In the genomic region with DNA sequence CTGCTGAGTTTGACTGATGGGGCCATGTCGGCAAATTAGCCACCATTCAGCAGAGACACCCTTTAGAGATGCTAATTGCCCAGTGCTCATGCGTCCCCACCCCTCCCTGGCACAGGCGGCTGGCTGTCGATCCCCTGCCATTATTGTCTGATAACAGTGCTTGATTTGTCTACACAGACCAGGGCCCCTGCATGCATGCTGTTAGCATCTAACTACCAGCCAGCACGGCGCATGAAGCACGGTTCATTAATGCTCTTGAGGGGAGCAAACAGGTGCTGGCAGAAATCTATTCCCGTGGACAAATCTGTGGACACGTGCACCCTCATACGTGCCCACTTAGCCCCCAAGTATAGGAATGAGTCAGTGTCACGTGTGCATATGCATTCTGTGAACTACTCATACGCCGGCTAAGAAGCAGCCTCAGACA, we compare ENCODE assay signal across 15 cellular contexts. TPM values are rescaled to one million over a fixed set of nuclear protein-coding genes. Genes with fewer than 3 reads are reported as not detected.
DNase-seq lines count a peak whose midpoint lies in the region; ATAC-seq and TF ChIP-seq lines count a peak whose summit lies in the region.
"Had no signal": no experiment of that assay in that cellular context is flagged by ENCODE, and none has a peak within 500 bp of the region (broad histone marks: within the 10 kb centered on the region; RNA-seq: fewer than 3 reads in every experiment).

No MANE protein-coding gene starts in this region.

- no peak overlapping the region; the same call in 2 of the 3 replicates for H3K4me3 Mint-ChIP-seq in GM23338
- H3K4me3 Mint-ChIP-seq in WTC11, result no peak overlapping the region
- no peak overlapping the region for H3K4me3 Mint-ChIP-seq in mesothelial cell of epicardium

- no peaks in the 10 kb centered on the region; the same call in 1 of the 3 replicates for H3K36me3 Mint-ChIP-seq in GM23338 (ENCODE audit: low read depth)
- H3K36me3 Mint-ChIP-seq in WTC11, result no peaks in the 10 kb centered on the region
- no peaks in the 10 kb centered on the region for H3K36me3 Mint-ChIP-seq in mesothelial cell of epicardium

- H3K14ac ChIP-seq in neuronal stem cell (ENCODE audit: low read length), result no peak overlapping the region

- H4K20me1 ChIP-seq in GM23338 (replicated peaks; ENCODE audit: insufficient read depth), result no peaks in the 10 kb centered on the region; the same call in 1 of the 2 replicates

- peaks cover 11% of the 10 kb centered on the region for H3K27me3 Mint-ChIP-seq in GM23338 (ENCODE audit: insufficient read depth, low read depth, poor library complexity)
- no peaks in the 10 kb centered on the region; the same call in 1 of the 2 replicates for H3K27me3 Mint-ChIP-seq in WTC11 (ENCODE audit: low read depth)
- H3K27me3 Mint-ChIP-seq in mesothelial cell of epicardium (ENCODE audit: low read depth), result peaks cover 39% of the 10 kb centered on the region

- H3K4me1 ChIP-seq in GM23338 (ENCODE audit: insufficient read depth), result peaks cover 21% of the 10 kb centered on the region
- peaks cover 12 to 21% of the 10 kb centered on the region in 2 donors for H3K4me1 ChIP-seq in neuronal stem cell (ENCODE audit: control insufficient read depth in 2 of 2, insufficient read depth in 1 of 2, low read depth in 1 of 2, low read length in 2 of 2)
- peaks cover 0 to 2% of the 10 kb centered on the region in 2 donors for H3K4me1 ChIP-seq in aorta (ENCODE audit: control insufficient read depth in 1 of 2, insufficient read depth in 2 of 2, low read length in 2 of 2)

- no peak overlapping the region for H3K9ac ChIP-seq in neuronal stem cell (ENCODE audit: low read depth, low read length, poor library complexity)

- H3K23ac ChIP-seq in neuronal stem cell (ENCODE audit: low read depth, low read length, poor library complexity), result no peak overlapping the region

- no peak overlapping the region for H3K18ac ChIP-seq in neuronal stem cell (ENCODE audit: low read length)

- H4K8ac ChIP-seq in neuronal stem cell (ENCODE audit: low read depth, low read length), result no peak overlapping the region

- no peak overlapping the region for H2BK15ac ChIP-seq in neuronal stem cell (ENCODE audit: low read length)

- no peaks in the 10 kb centered on the region for H3K9me2 ChIP-seq in GM23338 (ENCODE audit: insufficient read depth)

- H3K27ac ChIP-seq in GM23338 (ENCODE audit: low read depth), result no peak overlapping the region
- no peak overlapping the region for H3K27ac ChIP-seq in neuronal stem cell (replicated peaks; ENCODE audit: low read length)
- no peak overlapping the region for H3K27ac ChIP-seq in aorta (ENCODE audit: low read depth in 1 of 2, low read length in 2 of 2)

- no peak overlapping the region for H3K4ac ChIP-seq in neuronal stem cell (ENCODE audit: low read length)

- POLR2A ChIA-PET in WTC11 (lab: Charles Lee), result no interaction called here

- no peak for TF ChIP-seq CTCF in GM23338 (conservative IDR thresholded peaks at IDR 0.05; ENCODE audit: low read depth in 2 of 2)
- TF ChIP-seq CTCF in WTC11 (IDR thresholded peaks at IDR 0.05), result no peak
- no peak for TF ChIP-seq CTCF in mesothelial cell of epicardium (IDR thresholded peaks at IDR 0.05; ENCODE audit: unreplicated experiment)

- H3K27me3 ChIP-seq in GM23338 (ENCODE audit: insufficient read depth) (no peaks in the 10 kb centered on the region), neuronal stem cell (ENCODE audit: control insufficient read depth in 3 of 3, insufficient read depth in 3 of 3, low read depth in 1 of 3, low read length in 3 of 3) (no peaks in the 10 kb centered on the region), aorta (ENCODE audit: control insufficient read depth in 1 of 2, insufficient read depth in 2 of 2, low read length in 1 of 2) (no peaks in the 10 kb centered on the region)
- H3K27me3 ChIP-seq: gastrocnemius medialis had no signal

- DNase-seq in GM23338 (ENCODE audit: low spot score), result peak; percentile 45
- DNase-seq in NCI-H2081 treated with DMSO at 0.1 percent for 48 hours (lab: John Stamatoyannopoulos, UW), result peak; percentile 43
- DNase-seq in WTC11 (ENCODE audit: low spot score), result peak; percentile 24
- DNase-seq in neuronal stem cell (ENCODE audit: low spot score), result no peak
- no peak for DNase-seq in aorta
- DNase-seq in NCI-H510A (lab: John Stamatoyannopoulos, UW), result no peak
- DNase-seq in mesothelial cell of epicardium (ENCODE audit: low spot score in 2 of 2, unreplicated experiment in 2 of 2), result no peak
- no peak for DNase-seq in activated gamma-delta T cell (lab: John Stamatoyannopoulos, UW)
- DNase-seq: activated naive CD4-positive, alpha-beta T cell treated with Interleukin-2 at 50 U/mL for 16 hours; DMS153; gastrocnemius medialis; kidney; NK-92 treated with Interleukin-12 subunit alpha and Interleukin-12 subunit beta, amount 100 ng/mL, for 24 hours; stimulated activated CD4-positive, alpha-beta T cell treated with anti-CD3 and anti-CD28 coated beads, Interleukin-1b, Interleukin-23, amount 100 ng/mL, for 48 hours had no signal

- H3K36me3 ChIP-seq in GM23338 (ENCODE audit: insufficient read depth) (no peaks in the 10 kb centered on the region), neuronal stem cell (replicated peaks in 1 of 2; ENCODE audit: control insufficient read depth in 2 of 2, insufficient read depth in 2 of 2, low read length in 2 of 2) (no peaks in the 10 kb centered on the region), aorta (ENCODE audit: control insufficient read depth in 1 of 2, insufficient read depth in 2 of 2, low read length in 1 of 2) (no peaks in the 10 kb centered on the region)
- H3K36me3 ChIP-seq: gastrocnemius medialis had no signal

- CTCF ChIA-PET in WTC11 (lab: Charles Lee), result interaction anchor here (0.9 to 1.5 kb wide), 2 partner anchors 92 to 116 kb away, joined by 3 to 5 read pairs; no protein-coding TSS in a partner anchor

- no peaks in the 10 kb centered on the region for H3K79me2 ChIP-seq in GM23338 (replicated peaks; ENCODE audit: insufficient read depth)

- H2AK5ac ChIP-seq in neuronal stem cell (ENCODE audit: low read depth, low read length), result no peak overlapping the region

- H3K79me1 ChIP-seq in neuronal stem cell (ENCODE audit: low read depth, low read length), result no peaks in the 10 kb centered on the region

- H3K9me3 Mint-ChIP-seq in GM23338 (no peaks in the 10 kb centered on the region), WTC11 (peaks cover 5% of the 10 kb centered on the region), mesothelial cell of epicardium (no peaks in the 10 kb centered on the region)

- no peaks in the 10 kb centered on the region for H3F3A ChIP-seq in GM23338 (replicated peaks; ENCODE audit: low read depth)

- ATAC-seq in GM23338, result peak; percentile 65
- ATAC-seq in WTC11, result peak; percentile 60
- ATAC-seq in aorta (ENCODE audit: low FRiP score), result no peak
- ATAC-seq: gastrocnemius medialis had no signal

- no peak overlapping the region for H2BK12ac ChIP-seq in neuronal stem cell (ENCODE audit: low read length)

- H3K4me3 ChIP-seq in GM23338, result no peak overlapping the region
- no peak overlapping the region for H3K4me3 ChIP-seq in neuronal stem cell (ENCODE audit: low read length in 2 of 2)
- no peak overlapping the region for H3K4me3 ChIP-seq in aorta (ENCODE audit: low read length in 2 of 2)
- H3K4me3 ChIP-seq: gastrocnemius medialis had no signal

- H3K9me3 ChIP-seq in neuronal stem cell (replicated peaks in 1 of 2; ENCODE audit: control insufficient read depth in 2 of 2, insufficient read depth in 1 of 2, low read depth in 1 of 2, low read length in 2 of 2) (no peaks in the 10 kb centered on the region), aorta (ENCODE audit: control insufficient read depth, low read length) (no peaks in the 10 kb centered on the region)
- H3K9me3 ChIP-seq: gastrocnemius medialis had no signal

- peak overlapping the region; percentile 86 for H2AFZ ChIP-seq in GM23338
- peak overlapping the region; percentile 31 for H2AFZ ChIP-seq in neuronal stem cell (ENCODE audit: low read length)

- H4K91ac ChIP-seq in neuronal stem cell (ENCODE audit: low read depth, low read length, poor library complexity), result no peak overlapping the region

- WGBS in neuronal stem cell (ENCODE audit: extremely low coverage in 2 of 2, insufficient read length in 2 of 2, insufficient replicate concordance in 1 of 2), 2 donors, result no CpG with 5 or more reads among the region's 13 CpGs
- 63 to 65% methylated on average over 13 of the region's 13 CpGs for WGBS in aorta, 2 donors

- no peak overlapping the region for H2BK120ac ChIP-seq in neuronal stem cell (ENCODE audit: low read depth, low read length)

- H3K4me1 Mint-ChIP-seq in GM23338, result peaks cover 45% of the 10 kb centered on the region
- peaks cover 48% of the 10 kb centered on the region for H3K4me1 Mint-ChIP-seq in WTC11
- peaks cover 2% of the 10 kb centered on the region for H3K4me1 Mint-ChIP-seq in mesothelial cell of epicardium

- peak overlapping the region; percentile 36; the same call in 1 of the 2 replicates for H3K4me2 ChIP-seq in GM23338
- no peak overlapping the region for H3K4me2 ChIP-seq in neuronal stem cell (ENCODE audit: insufficient read depth, low read length, poor library complexity, severe bottlenecking)

- intact Hi-C loops in aorta (cut with DNase I), result no loop called here

- H2BK5ac ChIP-seq in neuronal stem cell (ENCODE audit: low read length), result no peak overlapping the region

- H3K27ac Mint-ChIP-seq in GM23338 (no peak overlapping the region), WTC11 (no peak overlapping the region), mesothelial cell of epicardium (no peak overlapping the region)

TF ChIP-seq in GM23338, 12 proteins besides CTCF, POLR2A, EP300 and RAD21 (continues in another document):
- TF ChIP-seq POLR2AphosphoS5 (IDR thresholded peaks at IDR 0.05; ENCODE audit: low read depth), result no peak

TF ChIP-seq in WTC11, 78 proteins besides CTCF, POLR2A, EP300 and RAD21 (continues in another document):
- no peak for TF ChIP-seq ATF1 (CRISPR knock-in tag; IDR thresholded peaks at IDR 0.05)

RNA-seq across cellular contexts. Expression of gene KCNB1, which starts 32.2 kb away (rescaled TPM):
- total RNA-seq in GM23338 (2014; rRNA removed; shearing (Covaris generic)), result 0.28 and 0.50 TPM in 2 replicates
- polyA plus RNA-seq in GM23338 (2016; fragmentation: Nextera tagmentation; extraction: Ambion mirVana), result 0.29 and 0.42 TPM in 2 replicates
- total RNA-seq in WTC11 (2021), result 1.1 to 1.5 TPM (median 1.1 TPM) in 3 replicates
- 0.52 TPM for polyA plus RNA-seq in neuronal stem cell (2013, experiment 1 of 2)
- 0.51 TPM for polyA plus RNA-seq in neuronal stem cell (2013, experiment 2 of 2)
- total RNA-seq in aorta, result 1 to 10 TPM in 1 of 2 donors, under 1 TPM in 1; 0.65 to 2.0 TPM
- under 1 TPM in 1 of 2 donors, not detected in 1; under 0.01 TPM for polyA plus RNA-seq in aorta
- total RNA-seq in mesothelial cell of epicardium, result 0.51 to 1.1 TPM (median 0.52 TPM) in 3 replicates
- total RNA-seq: activated CD8-positive, alpha-beta memory T cell treated with anti-CD3 and anti-CD28 coated beads for 36 hours had no signal

Comparison
In these comparisons a context has a peak if more than half of its experiments do, and no peak if none do; other contexts are left out.
1. DNase-seq: peak in GM23338 (single experiment), NCI-H2081 treated with DMSO at 0.1 percent for 48 hours (single experiment) and WTC11 (single experiment); none in neuronal stem cell (single experiment), aorta (0 of 2), NCI-H510A (single experiment), mesothelial cell of epicardium (0 of 2) and activated gamma-delta T cell (single experiment).